In genomic region chr10:60069311-60069710, GRCh38 we compare ENCODE assay signal across 1 cellular context.
TF ChIP-seq lines count a peak whose summit lies in the region.

No MANE protein-coding gene starts in this region.

TF ChIP-seq in K562, 482 proteins besides CTCF, POLR2A, EP300 and RAD21 (continued from another document):
- TF ChIP-seq ZBTB40 (IDR thresholded peaks at IDR 0.05), result 0 out of 2 replicates have a peak, but pooled peaks have one; percentile 31
- no peak for TF ChIP-seq ZBTB40 (CRISPR knock-in tag; IDR thresholded peaks at IDR 0.05)
- no peak for TF ChIP-seq ZBTB26 (CRISPR knock-in tag; IDR thresholded peaks at IDR 0.05)
- no peak for TF ChIP-seq CREBBP (IDR thresholded peaks at IDR 0.05; ENCODE audit: low read depth, low read length)
- TF ChIP-seq AFF4 (CRISPR knock-in tag; IDR thresholded peaks at IDR 0.05), result no peak
- peak; percentile 73 for TF ChIP-seq FOSL1 (tag; conservative IDR thresholded peaks at IDR 0.05)
- no peak for TF ChIP-seq ZNF695 (CRISPR knock-in tag; IDR thresholded peaks at IDR 0.05)
- peak; percentile 12; the same call in 1 of the 2 replicates for TF ChIP-seq CBFA2T2 (conservative IDR thresholded peaks at IDR 0.05)
- TF ChIP-seq RBM39 (optimal IDR thresholded peaks at IDR 0.05; ENCODE audit: low read depth, low read length), result no peak
- TF ChIP-seq ZNF12 (CRISPR knock-in tag; IDR thresholded peaks at IDR 0.05), result no peak
- TF ChIP-seq CHD1 (IDR thresholded peaks at IDR 0.05; ENCODE audit: low read length), result no peak
- TF ChIP-seq IRF1 (CRISPR knock-in tag; IDR thresholded peaks at IDR 0.05; ENCODE audit: borderline replicate concordance), result no peak
- no peak for TF ChIP-seq PATZ1 (CRISPR knock-in tag; IDR thresholded peaks at IDR 0.05; ENCODE audit: borderline replicate concordance)
- no peak for TF ChIP-seq RCOR1 (IDR thresholded peaks at IDR 0.05; ENCODE audit: borderline replicate concordance in 1 of 2, low read depth in 2 of 2, low read length in 2 of 2)
- TF ChIP-seq POLR2AphosphoS2 (IDR thresholded peaks at IDR 0.05; ENCODE audit: low read length), result no peak
- TF ChIP-seq U2AF1 (optimal IDR thresholded peaks at IDR 0.05; ENCODE audit: low read depth, low read length), result no peak
- TF ChIP-seq SMARCA5 (IDR thresholded peaks at IDR 0.05), result no peak
TF ChIP-seq in K562: peak in this region for 5.
